In the genomic region with DNA sequence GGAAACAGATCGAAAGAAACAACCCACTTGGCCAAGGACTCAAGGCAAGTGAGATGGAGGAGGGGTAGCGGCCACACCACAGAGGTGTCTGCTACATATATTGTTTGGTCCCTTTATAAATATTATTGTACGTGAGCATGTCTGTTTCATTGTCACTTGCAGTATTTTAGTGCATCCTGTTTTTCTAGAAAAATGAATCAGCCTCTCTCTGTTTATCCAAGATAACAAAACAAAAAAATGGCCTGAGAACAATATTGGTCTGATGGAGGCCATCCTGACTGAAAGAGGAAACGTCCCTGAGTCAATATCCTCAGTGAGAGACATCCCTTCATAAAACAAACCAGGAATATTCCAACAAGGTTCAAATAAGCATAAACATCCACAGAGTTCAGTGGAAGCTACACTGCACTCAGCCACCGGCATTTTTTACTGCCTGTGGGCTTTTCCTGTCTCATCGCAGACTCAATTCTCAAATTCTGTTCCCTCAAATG, we compare ENCODE assay signal across 15 cellular contexts. TPM values are rescaled to one million over a fixed set of nuclear protein-coding genes. Genes with fewer than 3 reads are reported as not detected.
A peak's percentile ranks its signal among the peaks of the same experiment; 100 is the strongest.
DNase-seq lines count a peak whose midpoint lies in the region; ATAC-seq and TF ChIP-seq lines count a peak whose summit lies in the region.
"Had no signal": no experiment of that assay in that cellular context is flagged by ENCODE, and none has a peak within 500 bp of the region (broad histone marks: within the 10 kb centered on the region; RNA-seq: fewer than 3 reads in every experiment).

No MANE protein-coding gene starts in this region.

- H3K27me3 ChIP-seq in esophagus muscularis mucosa: no peaks in the 10 kb centered on the region
- no peaks in the 10 kb centered on the region for H3K27me3 ChIP-seq in CD8-positive, alpha-beta memory T cell (ENCODE audit: insufficient read depth, low read length, poor library complexity, severe bottlenecking)
- H3K27me3 ChIP-seq: MG63, tibial nerve had no signal

- H3K4me1 ChIP-seq in esophagus muscularis mucosa: peaks cover 63 to 99% (median 96%) of the 10 kb centered on the region in 4 donors
- H3K4me1 ChIP-seq in CD8-positive, alpha-beta memory T cell (ENCODE audit: insufficient read depth, low read length): no peaks in the 10 kb centered on the region

- H3K36me3 ChIP-seq in esophagus muscularis mucosa: no peaks in the 10 kb centered on the region
- no peaks in the 10 kb centered on the region for H3K36me3 ChIP-seq in CD8-positive, alpha-beta memory T cell (ENCODE audit: insufficient read depth, low read length)
- H3K36me3 ChIP-seq: tibial nerve had no signal

- no peak for TF ChIP-seq POLR2A in esophagus muscularis mucosa (IDR thresholded peaks at IDR 0.05; ENCODE audit: low read depth)

- H3K4me3 Mint-ChIP-seq in CD8-positive, alpha-beta memory T cell: no peak overlapping the region
- no peak overlapping the region for H3K4me3 Mint-ChIP-seq in activated T-cell treated with anti-CD3 and anti-CD28 coated beads, Interleukin-2, amount 50 U/mL, for 4 hours

- H3K4me3 ChIP-seq in esophagus muscularis mucosa: no peak overlapping the region
- H3K4me3 ChIP-seq in CD8-positive, alpha-beta memory T cell (ENCODE audit: low read length): no peak overlapping the region
- H3K4me3 ChIP-seq: MG63, tibial nerve had no signal

- no peak for TF ChIP-seq CTCF in esophagus muscularis mucosa (IDR thresholded peaks at IDR 0.05)
- TF ChIP-seq CTCF in omental fat pad (IDR thresholded peaks at IDR 0.05): no peak

- POLR2A ChIA-PET in CD8-positive, alpha-beta memory T cell (lab: Charles Lee): no interaction called here

- peak overlapping the region; percentile 43 to 58 (median 50) for H3K27ac ChIP-seq in esophagus muscularis mucosa (replicated peaks in 1 of 4)
- no peak overlapping the region for H3K27ac ChIP-seq in CD8-positive, alpha-beta memory T cell (ENCODE audit: low read depth, low read length)

- H3K27ac Mint-ChIP-seq in CD8-positive, alpha-beta memory T cell: no peak overlapping the region

- 64% methylated on average over 6 of the region's 6 CpGs for WGBS in esophagus muscularis mucosa

- DNase-seq in left cardiac atrium (peak; percentile 53), cardiac septum (ENCODE audit: low spot score) (no peak), esophagus muscularis mucosa (ENCODE audit: extremely low spot score) (no peak), omental fat pad (ENCODE audit: low spot score) (no peak), NCI-H1417 (lab: John Stamatoyannopoulos, UW) (no peak)
- DNase-seq in CD8-positive, alpha-beta memory T cell: no peak
- no peak for DNase-seq in activated T-cell treated with anti-CD3 and anti-CD28 coated beads, Interleukin-2, amount 50 U/mL, for 4 hours
- DNase-seq: activated CD4-positive, alpha-beta T cell treated with anti-CD3 and anti-CD28 coated beads for 4 hours; activated T-cell treated with anti-CD3 and anti-CD28 coated beads, Interleukin-2, amount 50 U/mL, for 48 hours; anterior cingulate cortex; MG63; T-helper 1 cell had no signal

- peak in 1 of 2 donors; percentile 12 for ATAC-seq in left cardiac atrium
- ATAC-seq in omental fat pad (ENCODE audit: low FRiP score): peak; percentile 44
- no peak for ATAC-seq in HG03095 (IDR thresholded peaks at IDR 0.05; ENCODE audit: unreplicated experiment)
- no peak for ATAC-seq in activated T-cell treated with anti-CD3 and anti-CD28 coated beads, Interleukin-2, amount 50 U/mL, for 4 hours
- ATAC-seq: sciatic nerve had no signal

- no peaks in the 10 kb centered on the region for H3K36me3 Mint-ChIP-seq in CD8-positive, alpha-beta memory T cell
- no peaks in the 10 kb centered on the region for H3K36me3 Mint-ChIP-seq in activated T-cell treated with anti-CD3 and anti-CD28 coated beads, Interleukin-2, amount 50 U/mL, for 4 hours (ENCODE audit: insufficient read depth)

- peaks cover 0 to 1% (median 0%) of the 10 kb centered on the region in 5 donors for H3K9me3 Mint-ChIP-seq in CD8-positive, alpha-beta memory T cell
- no peaks in the 10 kb centered on the region for H3K9me3 Mint-ChIP-seq in activated T-cell treated with anti-CD3 and anti-CD28 coated beads, Interleukin-2, amount 50 U/mL, for 4 hours

- H3K9me3 ChIP-seq in esophagus muscularis mucosa: no peaks in the 10 kb centered on the region
- no peaks in the 10 kb centered on the region for H3K9me3 ChIP-seq in CD8-positive, alpha-beta memory T cell (ENCODE audit: low read length)
- H3K9me3 ChIP-seq: MG63, tibial nerve had no signal

- intact Hi-C loops in left cardiac atrium (cut with DNase I) (loop anchor here in 1 of 2 donors (5.0 kb wide), 1 partner anchor 42 kb away; a partner anchor contains a TSS), cardiac septum (cut with DNase I) (loop anchor here (5.0 kb wide), 1 partner anchor 33 kb away; no protein-coding TSS in a partner anchor), esophagus muscularis mucosa (cut with DNase I) (no loop called here)

- peaks cover 0 to 7% of the 10 kb centered on the region in 2 donors for H3K27me3 Mint-ChIP-seq in CD8-positive, alpha-beta memory T cell
- H3K27me3 Mint-ChIP-seq in activated T-cell treated with anti-CD3 and anti-CD28 coated beads, Interleukin-2, amount 50 U/mL, for 4 hours (ENCODE audit: low read depth): peaks cover 1% of the 10 kb centered on the region

- CTCF ChIA-PET in CD8-positive, alpha-beta memory T cell (lab: Charles Lee): no interaction called here

- no peak for TF ChIP-seq EP300 in esophagus muscularis mucosa (IDR thresholded peaks at IDR 0.05)

- H3K4me1 Mint-ChIP-seq in CD8-positive, alpha-beta memory T cell: peaks cover 3 to 10% (median 8%) of the 10 kb centered on the region in 3 donors
- peaks cover 4% of the 10 kb centered on the region for H3K4me1 Mint-ChIP-seq in activated T-cell treated with anti-CD3 and anti-CD28 coated beads, Interleukin-2, amount 50 U/mL, for 4 hours (ENCODE audit: low read depth)

RNA-seq across cellular contexts. Expression of a gene that starts 42.0 kb away (rescaled TPM):
- total RNA-seq in left cardiac atrium (10 to 100 TPM; 45.4 to 87.1 TPM), cardiac septum (82.7 TPM), esophagus muscularis mucosa (100 to 1,000 TPM; 346 to 535 (median 463) TPM), omental fat pad (100 to 1,000 TPM in 1 of 4 donors, 10 to 100 TPM in 3; 57.4 to 130 (median 77.7) TPM)
- 1 to 10 TPM in 1 of 2 experiments, under 1 TPM in 1; 0.98 to 1.9 TPM for total RNA-seq in CD8-positive, alpha-beta memory T cell
- 0.60 TPM for polyA plus RNA-seq in CD8-positive, alpha-beta memory T cell
- 1 to 10 TPM in 2 of 3 donors, under 1 TPM in 1; 0.63 to 1.5 (median 1.0) TPM for total RNA-seq in activated T-cell treated with anti-CD3 and anti-CD28 coated beads, Interleukin-2, amount 50 U/mL, for 4 hours

Comparison
In these comparisons a context has a peak if more than half of its experiments do, and no peak if none do; other contexts are left out.
1. RNA of a gene that starts 42.0 kb away (total RNA-seq): 346 to 535 TPM in esophagus muscularis mucosa, 45.4 to 87.1 TPM in left cardiac atrium, 82.7 TPM in cardiac septum (single experiment) and 57.4 to 130 TPM in omental fat pad; 0.98 to 1.9 TPM in CD8-positive, alpha-beta memory T cell and 0.63 to 1.5 TPM in activated T-cell treated with anti-CD3 and anti-CD28 coated beads, Interleukin-2, amount 50 U/mL, for 4 hours; every median in the first group is over 10 times any median in the second.